ENCODE assay signal across 26 cellular contexts in the genomic region with DNA sequence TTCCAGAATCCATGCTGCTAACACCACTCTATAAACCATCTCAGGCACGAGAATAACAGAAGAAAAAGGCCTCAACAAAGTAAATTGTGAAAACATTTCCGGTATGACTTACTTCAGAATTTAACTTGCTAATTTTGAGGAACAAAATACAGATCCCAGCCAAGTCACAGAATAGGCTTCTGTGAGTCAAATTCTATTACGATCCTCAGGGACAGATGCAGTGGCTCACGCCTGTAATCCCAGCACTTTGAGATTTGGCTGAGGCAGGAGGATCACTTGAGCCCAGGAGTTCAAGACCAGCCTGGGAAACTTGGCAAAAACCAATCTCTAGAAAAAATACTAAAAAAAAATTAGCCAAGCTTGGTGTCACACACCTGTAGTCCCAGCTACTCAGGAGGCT. TPM values are rescaled to one million over a fixed set of nuclear protein-coding genes. Genes with fewer than 3 reads are reported as not detected.
"Had no signal": no experiment of that assay in that cellular context is flagged by ENCODE, and none has a peak within 500 bp of the region (broad histone marks: within the 10 kb centered on the region; RNA-seq: fewer than 3 reads in every experiment).

No MANE protein-coding gene starts in this region.

- H3K4me3 ChIP-seq: ovary, psoas muscle, smooth muscle cell, suprapubic skin had no signal

- ATAC-seq: activated CD8-positive, alpha-beta T cell treated with anti-CD3 and anti-CD28 coated beads for 36 hours; activated T-cell treated with anti-CD3 and anti-CD28 coated beads, Interleukin-2, amount 50 U/mL, for 4 hours; esophagus mucosa; psoas muscle; right cardiac atrium; stimulated activated naive CD8-positive, alpha-beta T cell treated with anti-CD3 and anti-CD28 coated beads, Interleukin-15, amount 100 ng/mL, for 72 hours had no signal

- H3K9me3 ChIP-seq: ovary, psoas muscle, suprapubic skin had no signal

- H3K27ac ChIP-seq: ovary, psoas muscle, suprapubic skin had no signal

- H3K27me3 ChIP-seq: ovary, suprapubic skin had no signal

- H3K36me3 ChIP-seq: ovary had no signal

- DNase-seq: activated B cell treated with CpG ODN at 0.5 μM for 24 hours; activated CD4-positive, alpha-beta T cell treated with anti-CD3 and anti-CD28 coated beads for 4 hours; activated CD8-positive, alpha-beta T cell treated with anti-CD3 and anti-CD28 coated beads for 36 hours; activated naive CD4-positive, alpha-beta T cell treated with anti-CD3 and anti-CD28 coated beads for 36 hours; activated T-cell treated with anti-CD3 and anti-CD28 coated beads, Interleukin-2, amount 50 U/mL, for 4 hours; effector CD8-positive, alpha-beta T cell; foreskin melanocyte; mammary epithelial cell; midbrain; ovary; stimulated activated CD4-positive, alpha-beta T cell treated with anti-CD3 and anti-CD28 coated beads, Interleukin-4, amount 100 ng/mL, for 1 hour; stimulated activated naive CD8-positive, alpha-beta T cell treated with anti-CD3 and anti-CD28 coated beads, Interleukin-15, amount 100 ng/mL, for 72 hours; SW 1271; T-helper 2 cell; trophoblast cell had no signal

- H3K4me3 Mint-ChIP-seq: activated B cell treated with CpG ODN at 0.5 μM for 24 hours; activated CD8-positive, alpha-beta T cell treated with anti-CD3 and anti-CD28 coated beads for 36 hours; activated naive CD4-positive, alpha-beta T cell treated with anti-CD3 and anti-CD28 coated beads for 36 hours; activated T-cell treated with anti-CD3 and anti-CD28 coated beads, Interleukin-2, amount 50 U/mL, for 4 hours; stimulated activated naive CD8-positive, alpha-beta T cell treated with anti-CD3 and anti-CD28 coated beads, Interleukin-15, amount 100 ng/mL, for 72 hours had no signal

- H3K27me3 Mint-ChIP-seq: activated B cell treated with CpG ODN at 0.5 μM for 24 hours; activated CD8-positive, alpha-beta T cell treated with anti-CD3 and anti-CD28 coated beads for 36 hours; stimulated activated naive CD8-positive, alpha-beta T cell treated with anti-CD3 and anti-CD28 coated beads, Interleukin-15, amount 100 ng/mL, for 72 hours had no signal

- H3K4me2 ChIP-seq: smooth muscle cell had no signal

- H3K9me3 Mint-ChIP-seq: activated B cell treated with CpG ODN at 0.5 μM for 24 hours; activated CD8-positive, alpha-beta T cell treated with anti-CD3 and anti-CD28 coated beads for 36 hours; activated naive CD4-positive, alpha-beta T cell treated with anti-CD3 and anti-CD28 coated beads for 36 hours; activated T-cell treated with anti-CD3 and anti-CD28 coated beads, Interleukin-2, amount 50 U/mL, for 4 hours; stimulated activated naive CD8-positive, alpha-beta T cell treated with anti-CD3 and anti-CD28 coated beads, Interleukin-15, amount 100 ng/mL, for 72 hours had no signal

- H3K27ac Mint-ChIP-seq: activated B cell treated with CpG ODN at 0.5 μM for 24 hours; activated CD8-positive, alpha-beta T cell treated with anti-CD3 and anti-CD28 coated beads for 36 hours; activated naive CD4-positive, alpha-beta T cell treated with anti-CD3 and anti-CD28 coated beads for 36 hours had no signal

RNA-seq across cellular contexts. Expression of a gene that starts 8.8 kb away (rescaled TPM):
- total RNA-seq: activated B cell treated with CpG ODN at 0.5 μM for 24 hours; activated CD8-positive, alpha-beta T cell treated with anti-CD3 and anti-CD28 coated beads for 36 hours; activated naive CD4-positive, alpha-beta T cell treated with anti-CD3 and anti-CD28 coated beads for 36 hours; activated T-cell treated with anti-CD3 and anti-CD28 coated beads, Interleukin-2, amount 50 U/mL, for 4 hours; astrocyte; bronchial epithelial cell; cerebellum; esophagus mucosa; mammary epithelial cell; ovary; smooth muscle cell; suprapubic skin had no signal
- polyA plus RNA-seq: adipose tissue, keratinocyte, mammary epithelial cell, neural cell, right cardiac atrium, smooth muscle cell had no signal

RNA-seq across cellular contexts. Expression of a gene that starts 29.1 kb away (rescaled TPM):
- total RNA-seq: bronchial epithelial cell had no signal
- polyA plus RNA-seq: neural cell had no signal
